In genomic region chr5:133838286-133838685, GRCh38 we compare ENCODE assay signal across 22 cellular contexts.
"Had no signal": no experiment of that assay in that cellular context is flagged by ENCODE, and none has a peak within 500 bp of the region (broad histone marks: within the 10 kb centered on the region; RNA-seq: fewer than 3 reads in every experiment).

No MANE protein-coding gene starts in this region.

- DNase-seq: cortex of kidney; effector CD8-positive, alpha-beta T cell; effector memory CD8-positive, alpha-beta T cell; endodermal cell; erythroblast; esophagus squamous epithelium; foreskin fibroblast; foreskin melanocyte; gastrocnemius medialis; glutamatergic neuron; heart right ventricle; hippocampal formation; kidney; kidney glomerular epithelial cell; left cardiac atrium; left lung; left ventricle myocardium superior; lower lobe of right lung; mesenchymal stem cell; midbrain had no signal

- ATAC-seq: effector memory CD8-positive, alpha-beta T cell; esophagus mucosa; gastrocnemius medialis; heart right ventricle; left cardiac atrium; left lung; left ventricle myocardium superior; lower lobe of right lung had no signal

- H3K27ac ChIP-seq: epithelial cell of prostate, esophagus squamous epithelium, gastrocnemius medialis, heart right ventricle, left lung, lower lobe of right lung had no signal

- H3K4me3 ChIP-seq: esophagus squamous epithelium, gastrocnemius medialis, heart right ventricle, left lung, lower lobe of right lung had no signal
